In the genomic region with DNA sequence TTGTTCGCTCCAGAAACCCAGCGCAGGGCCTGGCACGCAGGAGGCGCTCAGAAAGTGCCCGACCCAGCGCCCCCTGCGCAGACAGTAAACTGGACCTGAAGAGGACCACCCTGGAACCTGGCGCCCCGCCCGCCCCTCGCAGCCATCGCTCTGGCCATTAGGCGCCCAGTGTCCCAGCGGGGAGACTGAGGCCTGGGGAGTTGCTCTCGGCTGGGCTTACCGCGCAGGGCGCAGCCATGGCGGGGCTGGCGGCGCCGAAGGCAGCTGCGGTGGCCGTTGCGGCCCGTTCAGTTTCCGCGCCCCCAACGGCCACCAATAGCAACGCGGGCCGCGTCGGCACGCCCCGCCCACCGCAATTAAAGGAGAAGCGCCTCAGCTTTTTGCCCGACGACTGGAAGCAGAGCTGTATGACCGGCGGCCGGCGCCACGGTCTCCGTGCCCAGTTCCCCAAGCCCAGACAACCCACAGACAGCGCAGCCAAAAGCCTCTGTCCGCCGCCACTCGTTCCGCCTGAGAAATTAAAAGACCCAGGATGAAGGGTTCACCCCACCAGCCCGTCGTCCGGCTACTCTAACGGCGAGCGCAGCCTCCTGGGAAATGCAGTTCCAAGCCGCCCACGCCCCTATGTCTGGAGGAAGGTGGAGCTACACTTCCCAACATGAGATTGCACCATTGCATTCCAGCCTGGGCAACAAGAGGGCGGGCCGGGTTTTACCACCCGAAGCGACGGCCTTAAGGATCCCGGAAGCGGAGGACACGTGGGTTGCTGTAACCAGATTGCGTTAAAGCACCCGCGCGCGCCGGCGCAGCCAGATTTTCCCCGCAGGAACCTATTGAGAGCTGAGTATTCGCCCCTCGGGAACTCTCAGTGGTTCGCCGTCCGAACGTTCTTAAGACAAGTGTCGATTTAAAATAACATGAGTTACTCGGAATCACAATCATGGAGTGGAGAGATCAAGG, we compare ENCODE assay signal across 8 cellular contexts. TPM values are rescaled to one million over a fixed set of nuclear protein-coding genes. Genes with fewer than 3 reads are reported as not detected.
DNase-seq lines count a peak whose midpoint lies in the region; ATAC-seq and TF ChIP-seq lines count a peak whose summit lies in the region.

A gene (minus strand): TSS at position 289 of the 960 bp plus-strand sequence. CDS start 51 bp downstream, at position 238.

- no peak for TF ChIP-seq CTCF in DND-41 (IDR thresholded peaks at IDR 0.05; ENCODE audit: borderline replicate concordance, extremely low read depth, low read length, poor library complexity, severe bottlenecking)
- peak; percentile 7 to 32 (median 13) for TF ChIP-seq CTCF in esophagus muscularis mucosa (IDR thresholded peaks at IDR 0.05)

- H3K4me3 ChIP-seq in DND-41 (ENCODE audit: low read depth in 1 of 2, low read length in 2 of 2) = peak within 1 kb of the TSS; percentile 68 to 84
- peak within 1 kb of the TSS; percentile 87 for H3K4me3 ChIP-seq in GM23248
- peak within 1 kb of the TSS; percentile 79 for H3K4me3 ChIP-seq in Karpas-422 (ENCODE audit: low read length)
- H3K4me3 ChIP-seq in esophagus muscularis mucosa = peak within 1 kb of the TSS; percentile 54 to 65 (median 60)

- H3K27ac ChIP-seq in DND-41 (ENCODE audit: low read length) (peak within 1 kb of the TSS; percentile 87), GM23248 (peak within 1 kb of the TSS; percentile 72), Karpas-422 (ENCODE audit: low read length) (peak within 1 kb of the TSS; percentile 71), esophagus muscularis mucosa (replicated peaks in 1 of 4) (peak within 1 kb of the TSS; percentile 84 to 90 (median 85))

- peak within 1 kb of the TSS; percentile 91 for H3K4me2 ChIP-seq in DND-41 (ENCODE audit: insufficient read depth, low read length)
- peak within 1 kb of the TSS; percentile 97 for H3K4me2 ChIP-seq in GM23248 (ENCODE audit: unreplicated experiment)
- peak within 1 kb of the TSS; percentile 77 for H3K4me2 ChIP-seq in Karpas-422 (ENCODE audit: low read depth, low read length, poor library complexity, severe bottlenecking)

- H3K9me3 ChIP-seq in DND-41 (ENCODE audit: insufficient read depth, low read length, severe bottlenecking) (no peaks in the 10 kb centered on the region), GM23248 (ENCODE audit: low read depth) (no peaks in the 10 kb centered on the region), Karpas-422 (ENCODE audit: low read length) (no peaks in the 10 kb centered on the region), esophagus muscularis mucosa (no peaks in the 10 kb centered on the region)

- DNase-seq in DND-41 = peak; percentile 97
- peak; percentile 100 for DNase-seq in GM23248
- DNase-seq in Karpas-422 = peak; percentile 95
- peak; percentile 99 for DNase-seq in RPMI7951 (ENCODE audit: low read depth)
- DNase-seq in activated T-helper 1 cell treated with Interleukin-2 at 50 U/mL for 16 hours (ENCODE audit: low read depth) = peak; percentile 76
- DNase-seq in esophagus muscularis mucosa (ENCODE audit: extremely low spot score) = peak; percentile 100
- DNase-seq in myocyte (ENCODE audit: low read depth) = peak; percentile 99
- peak; percentile 70 to 83 for DNase-seq in stimulated activated CD8-positive, alpha-beta memory T cell treated with anti-CD3 and anti-CD28 coated beads, Interleukin-7, amount 100 ng/mL, for 4 hours (ENCODE audit: low read depth in 2 of 2)

- H3K9ac ChIP-seq in DND-41 (ENCODE audit: low read depth, low read length) (peak within 1 kb of the TSS; percentile 89), GM23248 (peak within 1 kb of the TSS; percentile 82), Karpas-422 (ENCODE audit: low read length) (peak within 1 kb of the TSS; percentile 83)

- H4K20me1 ChIP-seq in DND-41 (ENCODE audit: insufficient read depth, low read length) (peaks cover 10% of the 10 kb centered on the region; the same call in 1 of the 2 replicates), GM23248 (ENCODE audit: insufficient read depth) (no peaks in the 10 kb centered on the region), Karpas-422 (ENCODE audit: insufficient read depth, low read depth, low read length) (no peaks in the 10 kb centered on the region)

- H3K36me3 ChIP-seq in DND-41 (ENCODE audit: insufficient read depth, low read length) (peaks cover 20% of the 10 kb centered on the region), GM23248 (ENCODE audit: low read depth) (no peaks in the 10 kb centered on the region), Karpas-422 (ENCODE audit: insufficient read depth, low read length) (no peaks in the 10 kb centered on the region), esophagus muscularis mucosa (no peaks in the 10 kb centered on the region)

- no peaks in the 10 kb centered on the region for H3F3A ChIP-seq in GM23248 (ENCODE audit: insufficient read depth)

- 1% methylated on average over 69 to 83 of the region's 83 CpGs for WGBS in GM23248 (ENCODE audit: low coverage in 1 of 2, low lambda C conversion rate in 2 of 2, missing lambda C conversion rate in 2 of 2), 2 experiments
- WGBS in esophagus muscularis mucosa = 1% methylated on average over 8 of the region's 83 CpGs

- no peaks in the 10 kb centered on the region for H3K9me2 ChIP-seq in GM23248 (ENCODE audit: insufficient read depth)
- H3K9me2 ChIP-seq in Karpas-422 (replicated peaks; ENCODE audit: insufficient read depth, low read length) = no peaks in the 10 kb centered on the region

- H3K27me3 ChIP-seq in DND-41 (ENCODE audit: insufficient read depth, low read length, poor library complexity) = no peaks in the 10 kb centered on the region
- H3K27me3 ChIP-seq in GM23248 (replicated peaks; ENCODE audit: insufficient read depth) = no peaks in the 10 kb centered on the region
- no peaks in the 10 kb centered on the region for H3K27me3 ChIP-seq in Karpas-422 (ENCODE audit: low read length)
- no peaks in the 10 kb centered on the region for H3K27me3 ChIP-seq in esophagus muscularis mucosa

- peak within 1 kb of the TSS; percentile 98 for H2AFZ ChIP-seq in DND-41 (ENCODE audit: low read depth, low read length)
- H2AFZ ChIP-seq in GM23248 = peak within 1 kb of the TSS; percentile 94
- peak within 1 kb of the TSS; percentile 92 for H2AFZ ChIP-seq in Karpas-422 (ENCODE audit: low read length)

- H3K79me2 ChIP-seq in DND-41 (ENCODE audit: insufficient read depth, low read length) (peaks cover 38% of the 10 kb centered on the region), GM23248 (ENCODE audit: insufficient read depth) (peaks cover 22% of the 10 kb centered on the region), Karpas-422 (ENCODE audit: low read length) (peaks cover 15% of the 10 kb centered on the region)

- TF ChIP-seq EP300 in esophagus muscularis mucosa (IDR thresholded peaks at IDR 0.05) = peak; percentile 67

- no peak for TF ChIP-seq POLR2A in esophagus muscularis mucosa (IDR thresholded peaks at IDR 0.05; ENCODE audit: low read depth)

- in situ Hi-C loops in GM23248 (cut with MboI) = no loop called here

- intact Hi-C loops in esophagus muscularis mucosa (cut with DNase I) = no loop called here

- peaks cover 25% of the 10 kb centered on the region for H3K4me1 ChIP-seq in DND-41 (ENCODE audit: insufficient read depth, low read length)
- peaks cover 7% of the 10 kb centered on the region for H3K4me1 ChIP-seq in GM23248 (ENCODE audit: insufficient read depth)
- peaks cover 17% of the 10 kb centered on the region for H3K4me1 ChIP-seq in Karpas-422 (ENCODE audit: low read length)
- peaks cover 13 to 19% (median 17%) of the 10 kb centered on the region in 4 donors for H3K4me1 ChIP-seq in esophagus muscularis mucosa

- peak; percentile 94 for ATAC-seq in DND-41 (ENCODE audit: insufficient read depth, low read depth)

RNA-seq across cellular contexts. Expression of the gene that starts here (rescaled TPM):
- total RNA-seq in GM23248 (2014; rRNA removed; shearing (Covaris generic)) = 2.3 and 5.2 TPM in 2 replicates
- 11.0 and 11.8 TPM in 2 replicates for polyA plus RNA-seq in GM23248 (2016; fragmentation: Nextera tagmentation; extraction: Ambion mirVana)
- 12.7 and 18.6 TPM in 2 replicates for total RNA-seq in Karpas-422 (2014; rRNA removed; shearing (Covaris generic); ENCODE audit: low replicate concordance)
- total RNA-seq in RPMI7951 (2014; rRNA removed; shearing (Covaris generic)) = 20.4 and 21.4 TPM in 2 replicates
- total RNA-seq in esophagus muscularis mucosa (1 to 10 TPM in 3 of 4 donors, under 1 TPM in 1; 0.71 to 2.1 (median 1.2) TPM), myocyte (1.2 and 1.3 TPM in 2 replicates)
- 2.8 TPM for polyA plus RNA-seq in myocyte (2012)

Comparison
In these comparisons a context has a peak if more than half of its experiments do, and no peak if none do; other contexts are left out.
1. Peak in every context shown above with its lines: DNase-seq, ATAC-seq, H3K4me3 ChIP-seq and H3K27ac ChIP-seq.